In the genomic region with DNA sequence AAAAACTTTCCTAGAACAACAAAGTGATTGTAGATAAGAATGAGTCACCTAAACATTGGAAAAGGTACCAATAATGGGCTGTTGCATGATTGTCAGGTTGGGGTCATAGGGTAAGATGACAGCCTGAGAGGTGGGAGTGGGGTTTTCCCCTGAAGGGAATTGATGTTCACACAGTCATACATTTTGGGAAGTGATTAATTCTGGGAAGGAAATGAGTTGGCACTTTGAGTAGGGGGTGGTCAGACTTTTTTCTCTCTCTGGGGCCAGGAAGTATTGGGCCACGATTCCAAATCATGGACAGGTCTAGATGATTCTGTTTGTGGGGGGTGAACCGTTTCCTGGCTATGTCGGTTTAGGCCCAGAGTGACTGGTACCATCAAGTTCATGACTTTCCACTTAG, we compare ENCODE assay signal across 10 cellular contexts. TPM values are rescaled to one million over a fixed set of nuclear protein-coding genes. Genes with fewer than 3 reads are reported as not detected.
DNase-seq lines count a peak whose midpoint lies in the region; ATAC-seq and TF ChIP-seq lines count a peak whose summit lies in the region.
"Had no signal": no experiment of that assay in that cellular context is flagged by ENCODE, and none has a peak within 500 bp of the region (broad histone marks: within the 10 kb centered on the region; RNA-seq: fewer than 3 reads in every experiment).

No MANE protein-coding gene starts in this region.

- peak; percentile 51 for DNase-seq in activated naive CD4-positive, alpha-beta T cell treated with Interleukin-2 at 50 U/mL for 16 hours
- no peak for DNase-seq in activated naive CD4-positive, alpha-beta T cell (lab: John Stamatoyannopoulos, UW)
- DNase-seq in RWPE1 (ENCODE audit: low spot score), result peak; percentile 47
- no peak for DNase-seq in effector memory CD8-positive, alpha-beta T cell
- DNase-seq in head of caudate nucleus, result no peak
- DNase-seq in upper lobe of right lung, result no peak
- DNase-seq: H9 had no signal

- H3K27ac ChIP-seq in RWPE1 (no peak overlapping the region), upper lobe of right lung (no peak overlapping the region)
- H3K27ac ChIP-seq: vagina had no signal

- peaks cover 47 to 58% of the 10 kb centered on the region in 2 donors for H3K4me1 Mint-ChIP-seq in effector memory CD8-positive, alpha-beta T cell (ENCODE audit: low read depth in 2 of 2)
- peaks cover 57% of the 10 kb centered on the region for H3K4me1 Mint-ChIP-seq in stimulated activated memory B cell treated with anti-CD40 and anti-IgM and Interleukin-4, amounts not matched to agents 10 μg/mL and 1 μg/mL and 100 μg/mL, for 72 hours

- H3K9me3 Mint-ChIP-seq in effector memory CD8-positive, alpha-beta T cell, result no peaks in the 10 kb centered on the region
- H3K9me3 Mint-ChIP-seq in stimulated activated memory B cell treated with anti-CD40 and anti-IgM and Interleukin-4, amounts not matched to agents 10 μg/mL and 1 μg/mL and 100 μg/mL, for 72 hours, result peaks cover 4% of the 10 kb centered on the region
- H3K9me3 Mint-ChIP-seq: H9 had no signal

- H3K4me3 ChIP-seq in upper lobe of right lung, result no peak overlapping the region
- H3K4me3 ChIP-seq: vagina had no signal

- peaks cover 3% of the 10 kb centered on the region for H3K36me3 Mint-ChIP-seq in effector memory CD8-positive, alpha-beta T cell (ENCODE audit: insufficient read depth)
- no peaks in the 10 kb centered on the region for H3K36me3 Mint-ChIP-seq in stimulated activated memory B cell treated with anti-CD40 and anti-IgM and Interleukin-4, amounts not matched to agents 10 μg/mL and 1 μg/mL and 100 μg/mL, for 72 hours

- no peak for ATAC-seq in effector memory CD8-positive, alpha-beta T cell (replicated peaks)
- ATAC-seq in stimulated activated memory B cell treated with anti-CD40 and anti-IgM and Interleukin-4, amounts not matched to agents 10 μg/mL and 1 μg/mL and 100 μg/mL, for 72 hours, result peak; percentile 79
- no peak for ATAC-seq in upper lobe of right lung
- ATAC-seq in HG03521 (IDR thresholded peaks at IDR 0.05; ENCODE audit: unreplicated experiment), result no peak

- H3K27me3 Mint-ChIP-seq in effector memory CD8-positive, alpha-beta T cell, result no peaks in the 10 kb centered on the region
- no peaks in the 10 kb centered on the region for H3K27me3 Mint-ChIP-seq in stimulated activated memory B cell treated with anti-CD40 and anti-IgM and Interleukin-4, amounts not matched to agents 10 μg/mL and 1 μg/mL and 100 μg/mL, for 72 hours

- no peaks in the 10 kb centered on the region for H3K36me3 ChIP-seq in upper lobe of right lung
- H3K36me3 ChIP-seq: vagina had no signal

- H3K27ac Mint-ChIP-seq in effector memory CD8-positive, alpha-beta T cell, result peak overlapping the region; percentile 66 to 74
- peak overlapping the region; percentile 77 for H3K27ac Mint-ChIP-seq in stimulated activated memory B cell treated with anti-CD40 and anti-IgM and Interleukin-4, amounts not matched to agents 10 μg/mL and 1 μg/mL and 100 μg/mL, for 72 hours
- H3K27ac Mint-ChIP-seq: H9 had no signal

- no peaks in the 10 kb centered on the region for H3K27me3 ChIP-seq in upper lobe of right lung
- H3K27me3 ChIP-seq: vagina had no signal

- H3K9me3 ChIP-seq in upper lobe of right lung, result no peaks in the 10 kb centered on the region
- H3K9me3 ChIP-seq: vagina had no signal

- POLR2A ChIA-PET in RWPE1 (lab: Yijun Ruan, JAX; ENCODE audit: low non-redundant PET), result no interaction called here

- peaks cover 28% of the 10 kb centered on the region for H3K4me1 ChIP-seq in upper lobe of right lung

- CTCF ChIA-PET in RWPE1 (lab: Yijun Ruan, JAX), result no interaction called here

- H3K4me3 Mint-ChIP-seq in effector memory CD8-positive, alpha-beta T cell, result peak overlapping the region; percentile 30 to 38
- no peak overlapping the region for H3K4me3 Mint-ChIP-seq in stimulated activated memory B cell treated with anti-CD40 and anti-IgM and Interleukin-4, amounts not matched to agents 10 μg/mL and 1 μg/mL and 100 μg/mL, for 72 hours
- H3K4me3 Mint-ChIP-seq: H9 had no signal

- TF ChIP-seq CTCF in RWPE1 (conservative IDR thresholded peaks at IDR 0.05; ENCODE audit: low read depth) (no peak), upper lobe of right lung (IDR thresholded peaks at IDR 0.05) (no peak)

- intact Hi-C loops in head of caudate nucleus (cut with DNase I), result no loop called here
- intact Hi-C loops in upper lobe of right lung (cut with DNase I), result no loop called here

RNA-seq across cellular contexts. Expression of a gene that starts 36.8 kb away (rescaled TPM):
- total RNA-seq in upper lobe of right lung, result 3.8 TPM
- total RNA-seq: H9 had no signal

Comparison
In these comparisons a context has a peak if more than half of its experiments do, and no peak if none do; other contexts are left out.
1. DNase-seq: peak in activated naive CD4-positive, alpha-beta T cell treated with Interleukin-2 at 50 U/mL for 16 hours (single experiment) and RWPE1 (single experiment); none in activated naive CD4-positive, alpha-beta T cell (0 of 4), effector memory CD8-positive, alpha-beta T cell (0 of 3), head of caudate nucleus (0 of 42) and upper lobe of right lung (single experiment).